Comparison of ENCODE assay signal across 9 cellular contexts in genomic region chr10:71383972-71384687, GRCh38. TPM values are rescaled to one million over a fixed set of nuclear protein-coding genes. Genes with fewer than 3 reads are reported as not detected.
A peak's percentile ranks its signal among the peaks of the same experiment; 100 is the strongest.
DNase-seq lines count a peak whose midpoint lies in the region; ATAC-seq and TF ChIP-seq lines count a peak whose summit lies in the region.
"Had no signal": no experiment of that assay in that cellular context is flagged by ENCODE, and none has a peak within 500 bp of the region (broad histone marks: within the 10 kb centered on the region; RNA-seq: fewer than 3 reads in every experiment).

No MANE protein-coding gene starts in this region.

- no peak for TF ChIP-seq POLR2A in uterus (IDR thresholded peaks at IDR 0.05)

- H3K36me3 ChIP-seq in SJSA1 (no peaks in the 10 kb centered on the region), uterus (no peaks in the 10 kb centered on the region)

- DNase-seq in ELR (ENCODE audit: low read depth) = peak; percentile 50
- DNase-seq in SJSA1 (ENCODE audit: low read depth in 1 of 2, low spot score in 2 of 2) = peak; percentile 44 to 68
- peak; percentile 60 to 65 (median 63) for DNase-seq in activated naive CD4-positive, alpha-beta T cell (lab: John Stamatoyannopoulos, UW)
- peak; percentile 51 for DNase-seq in glomerular visceral epithelial cell (ENCODE audit: extremely low spot score)
- peak; percentile 91 for DNase-seq in posterior vena cava (ENCODE audit: low spot score)
- peak; percentile 66 to 71 for DNase-seq in uterus

- ATAC-seq in HG03280 (IDR thresholded peaks at IDR 0.05; ENCODE audit: unreplicated experiment) (peak; percentile 67), HG02970 (IDR thresholded peaks at IDR 0.05; ENCODE audit: low FRiP score, unreplicated experiment) (no peak)

- intact Hi-C loops in posterior vena cava (cut with DNase I) = loop anchor here in 1 of 2 donors (10.0 kb wide), 1 partner anchor 331 kb away; the partner anchor contains the start of gene C10orf105
- intact Hi-C loops in uterus (cut with DNase I; ENCODE audit: low total_unique reads) = loop anchor here (10.0 kb wide), 1 partner anchor 191 kb away; no protein-coding TSS in a partner anchor

- H3K9me3 ChIP-seq in SJSA1 (replicated peaks) (no peaks in the 10 kb centered on the region), uterus (no peaks in the 10 kb centered on the region)

- no peak overlapping the region for H3K27ac ChIP-seq in SJSA1
- H3K27ac ChIP-seq in uterus = no peak overlapping the region
- H3K27ac ChIP-seq: epithelial cell of prostate had no signal

- H3K4me3 ChIP-seq in SJSA1 (no peak overlapping the region), uterus (no peak overlapping the region)

- no peaks in the 10 kb centered on the region for H3K4me1 ChIP-seq in SJSA1 (replicated peaks)
- no peaks in the 10 kb centered on the region for H3K4me1 ChIP-seq in uterus

- H3K27me3 ChIP-seq in SJSA1 (replicated peaks) = peaks cover 9% of the 10 kb centered on the region
- H3K27me3 ChIP-seq in uterus = no peaks in the 10 kb centered on the region

- peak; percentile 78 to 91 (median 89) for TF ChIP-seq CTCF in uterus (IDR thresholded peaks at IDR 0.05)

RNA-seq across cellular contexts. Expression of gene CDH23, which starts 12.6 kb away (rescaled TPM):
- 0.16 and 0.37 TPM in 2 replicates for total RNA-seq in SJSA1 (2014; rRNA removed; shearing (Covaris generic))
- total RNA-seq in posterior vena cava = 10 to 100 TPM; 24.5 to 43.0 TPM
- 10 to 100 TPM in 2 of 4 donors, 1 to 10 TPM in 2; 7.1 to 56.2 (median 25.4) TPM for total RNA-seq in uterus
